Comparison of ENCODE assay signal across 15 cellular contexts in genomic region chr4:48124870-48125269, GRCh38. TPM values are rescaled to one million over a fixed set of nuclear protein-coding genes. Genes with fewer than 3 reads are reported as not detected.
"Had no signal": no experiment of that assay in that cellular context is flagged by ENCODE, and none has a peak within 500 bp of the region (broad histone marks: within the 10 kb centered on the region; RNA-seq: fewer than 3 reads in every experiment).

No MANE protein-coding gene starts in this region.

- H3K27ac ChIP-seq: colonic mucosa, foreskin keratinocyte, psoas muscle, right lobe of liver, SJSA1 had no signal

- H3K4me3 Mint-ChIP-seq: nephron had no signal

- H3K4me1 ChIP-seq: colonic mucosa, right lobe of liver had no signal

- DNase-seq: activated CD8-positive, alpha-beta memory T cell treated with anti-CD3 and anti-CD28 coated beads, Interleukin-2, amount 50 U/mL, for 4 hours; activated effector memory CD4-positive, alpha-beta T cell treated with Interleukin-2 at 50 U/mL for 16 hours; caudate nucleus; colonic mucosa; effector CD4-positive, alpha-beta T cell; foreskin keratinocyte; left cardiac atrium; psoas muscle; right lobe of liver; stimulated activated CD4-positive, alpha-beta T cell treated with anti-CD3 and anti-CD28 coated beads, Interleukin-1b, Interleukin-23, amount 100 ng/mL, for 48 hours; stimulated activated naive CD4-positive, alpha-beta T cell; T1000 had no signal

- H3K27me3 ChIP-seq: colonic mucosa, foreskin keratinocyte, right lobe of liver, SJSA1 had no signal

- H3K36me3 ChIP-seq: colonic mucosa, right lobe of liver, SJSA1 had no signal

- H3K27ac Mint-ChIP-seq: nephron had no signal

- ATAC-seq: foreskin keratinocyte, left cardiac atrium, psoas muscle, right lobe of liver had no signal

- H3K9me3 Mint-ChIP-seq: nephron had no signal

- H3K4me3 ChIP-seq: colonic mucosa, lung, psoas muscle, right lobe of liver, SJSA1 had no signal

- H3K9me3 ChIP-seq: colonic mucosa, psoas muscle, right lobe of liver, SJSA1 had no signal

RNA-seq across cellular contexts. Expression of gene TXK, which starts 9.2 kb away (rescaled TPM):
- total RNA-seq: foreskin keratinocyte had no signal
- polyA plus RNA-seq: foreskin keratinocyte had no signal
